Comparison of ENCODE assay signal across 29 cellular contexts in genomic region chr7:82435769-82436168, GRCh38. TPM values are rescaled to one million over a fixed set of nuclear protein-coding genes. Genes with fewer than 3 reads are reported as not detected.
"Had no signal": no experiment of that assay in that cellular context is flagged by ENCODE, and none has a peak within 500 bp of the region (broad histone marks: within the 10 kb centered on the region; RNA-seq: fewer than 3 reads in every experiment).

No MANE protein-coding gene starts in this region.

- DNase-seq: naive thymus-derived CD4-positive, alpha-beta T cell; natural killer cell; occipital lobe; ovary; posterior cingulate gyrus; psoas muscle; right cardiac atrium; spleen; stimulated activated CD4-positive, alpha-beta T cell treated with anti-CD3 and anti-CD28 coated beads, Interleukin-12 subunit alpha, Interleukin-12 subunit beta, amount 100 ng/mL, for 4 hours; stimulated activated CD4-positive, alpha-beta T cell treated with anti-CD3 and anti-CD28 coated beads, Interleukin-1b, Interleukin-23, amount 100 ng/mL, for 48 hours; stimulated activated CD4-positive, alpha-beta T cell treated with anti-CD3 and anti-CD28 coated beads, Interleukin-4, amount 100 ng/mL, for 1 hour; stimulated activated CD4-positive, alpha-beta T cell treated with anti-CD3 and anti-CD28 coated beads, Interleukin-4, amount 100 ng/mL, for 4 hours; stimulated activated CD8-positive, alpha-beta memory T cell treated with anti-CD3 and anti-CD28 coated beads, Interleukin-4, amount 100 ng/mL, for 48 hours; stimulated activated naive CD4-positive, alpha-beta T cell; stimulated activated naive CD8-positive, alpha-beta T cell treated with anti-CD3 and anti-CD28 coated beads, Interleukin-15, amount 100 ng/mL, for 72 hours; stimulated activated naive CD8-positive, alpha-beta T cell treated with anti-CD3 and anti-CD28 coated beads, Interleukin-15, Interleukin-2, amounts not matched to agents 100 U/mL and 50 U/mL, for 24 hours; substantia nigra; testis; tibial artery; transverse colon; upper lobe of right lung had no signal

- H3K27ac ChIP-seq: neural progenitor cell, ovary, parathyroid adenoma, skin epidermis, spleen, suprapubic skin, testis, tibial artery, transverse colon, upper lobe of right lung, vagina had no signal

- H3K9me3 ChIP-seq: ovary, psoas muscle, spleen, suprapubic skin, testis, tibial artery, transverse colon, upper lobe of right lung, vagina had no signal

- ATAC-seq: naive thymus-derived CD4-positive, alpha-beta T cell; natural killer cell; psoas muscle; right cardiac atrium; sciatic nerve; stimulated activated memory B cell treated with anti-CD40 and anti-IgM and Interleukin-4, amounts not matched to agents 10 μg/mL and 1 μg/mL and 100 μg/mL, for 72 hours; stimulated activated naive CD8-positive, alpha-beta T cell treated with anti-CD3 and anti-CD28 coated beads, Interleukin-15, amount 100 ng/mL, for 72 hours; stimulated activated naive CD8-positive, alpha-beta T cell treated with anti-CD3 and anti-CD28 coated beads, Interleukin-15, Interleukin-2, amounts not matched to agents 100 U/mL and 50 U/mL, for 24 hours; upper lobe of right lung had no signal

- H3K4me3 ChIP-seq: neural progenitor cell, ovary, psoas muscle, skin epidermis, smooth muscle cell, spleen, suprapubic skin, testis, tibial artery, transverse colon, upper lobe of right lung, vagina had no signal

- H3K27me3 ChIP-seq: neural progenitor cell, ovary, suprapubic skin, testis, tibial artery, upper lobe of right lung, vagina had no signal

- H3K36me3 ChIP-seq: neural progenitor cell, ovary, spleen, suprapubic skin, tibial artery, transverse colon, upper lobe of right lung, vagina had no signal

- H3K4me1 ChIP-seq: parathyroid adenoma, suprapubic skin, testis, transverse colon, upper lobe of right lung, vagina had no signal

RNA-seq across cellular contexts. Expression of gene CACNA2D1, which starts 7.8 kb away (rescaled TPM):
- total RNA-seq: naive thymus-derived CD4-positive, alpha-beta T cell; natural killer cell had no signal
- polyA plus RNA-seq: naive thymus-derived CD4-positive, alpha-beta T cell had no signal
